2 cellular contexts compared by ENCODE assay signal in the genomic region with DNA sequence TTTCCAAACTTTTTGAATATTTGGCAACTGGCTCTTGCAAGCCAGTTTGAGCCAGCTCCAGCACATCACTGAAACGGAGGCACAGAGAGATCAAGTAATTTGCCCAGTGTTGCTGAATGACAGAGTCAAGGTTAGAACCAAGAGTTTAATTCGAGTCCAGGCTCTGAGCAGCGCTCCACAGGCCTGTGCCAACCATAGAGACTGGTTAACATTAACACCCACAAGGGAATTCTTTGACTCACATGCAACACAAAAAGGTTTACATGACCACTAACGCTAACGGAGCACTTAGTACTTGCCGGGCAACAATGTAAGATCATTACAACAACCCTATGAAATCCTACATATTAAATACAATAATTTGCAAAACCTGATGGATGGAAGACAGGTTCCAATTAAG.
TF ChIP-seq lines count a peak whose summit lies in the region.

No MANE protein-coding gene starts in this region.

TF ChIP-seq in SK-N-SH, 30 proteins besides CTCF, POLR2A, EP300 and RAD21 (continued from another document):
- TF ChIP-seq JUND (IDR thresholded peaks at IDR 0.05), result no peak

TF ChIP-seq in SK-N-SH treated with all-trans-retinoic acid at 6 μM for 48 hours, 23 proteins besides CTCF, POLR2A, EP300 and RAD21 (continued from another document):
- no peak for TF ChIP-seq PATZ1 (CRISPR knock-in tag; IDR thresholded peaks at IDR 0.05; ENCODE audit: borderline replicate concordance)
- no peak for TF ChIP-seq ISL1 (CRISPR knock-in tag; IDR thresholded peaks at IDR 0.05)
- no peak for TF ChIP-seq ZFP3 (CRISPR knock-in tag; IDR thresholded peaks at IDR 0.05)
- no peak for TF ChIP-seq TOX (CRISPR knock-in tag; IDR thresholded peaks at IDR 0.05; ENCODE audit: borderline replicate concordance)
- TF ChIP-seq ESRRG (CRISPR knock-in tag; IDR thresholded peaks at IDR 0.05), result no peak
- TF ChIP-seq ZC3H10 (CRISPR knock-in tag; IDR thresholded peaks at IDR 0.05), result no peak
- TF ChIP-seq TCF4 (CRISPR knock-in tag; IDR thresholded peaks at IDR 0.05; ENCODE audit: borderline replicate concordance), result no peak
- TF ChIP-seq ZNF70 (CRISPR knock-in tag; IDR thresholded peaks at IDR 0.05), result no peak
- TF ChIP-seq, protein P1, sequence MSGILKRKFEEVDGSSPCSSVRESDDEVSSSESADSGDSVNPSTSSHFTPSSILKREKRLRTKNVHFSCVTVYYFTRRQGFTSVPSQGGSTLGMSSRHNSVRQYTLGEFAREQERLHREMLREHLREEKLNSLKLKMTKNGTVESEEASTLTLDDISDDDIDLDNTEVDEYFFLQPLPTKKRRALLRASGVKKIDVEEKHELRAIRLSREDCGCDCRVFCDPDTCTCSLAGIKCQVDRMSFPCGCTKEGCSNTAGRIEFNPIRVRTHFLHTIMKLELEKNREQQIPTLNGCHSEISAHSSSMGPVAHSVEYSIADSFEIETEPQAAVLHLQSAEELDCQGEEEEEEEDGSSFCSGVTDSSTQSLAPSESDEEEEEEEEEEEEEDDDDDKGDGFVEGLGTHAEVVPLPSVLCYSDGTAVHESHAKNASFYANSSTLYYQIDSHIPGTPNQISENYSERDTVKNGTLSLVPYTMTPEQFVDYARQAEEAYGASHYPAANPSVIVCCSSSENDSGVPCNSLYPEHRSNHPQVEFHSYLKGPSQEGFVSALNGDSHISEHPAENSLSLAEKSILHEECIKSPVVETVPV (CRISPR knock-in tag; IDR thresholded peaks at IDR 0.05), result no peak
- TF ChIP-seq, protein P2, sequence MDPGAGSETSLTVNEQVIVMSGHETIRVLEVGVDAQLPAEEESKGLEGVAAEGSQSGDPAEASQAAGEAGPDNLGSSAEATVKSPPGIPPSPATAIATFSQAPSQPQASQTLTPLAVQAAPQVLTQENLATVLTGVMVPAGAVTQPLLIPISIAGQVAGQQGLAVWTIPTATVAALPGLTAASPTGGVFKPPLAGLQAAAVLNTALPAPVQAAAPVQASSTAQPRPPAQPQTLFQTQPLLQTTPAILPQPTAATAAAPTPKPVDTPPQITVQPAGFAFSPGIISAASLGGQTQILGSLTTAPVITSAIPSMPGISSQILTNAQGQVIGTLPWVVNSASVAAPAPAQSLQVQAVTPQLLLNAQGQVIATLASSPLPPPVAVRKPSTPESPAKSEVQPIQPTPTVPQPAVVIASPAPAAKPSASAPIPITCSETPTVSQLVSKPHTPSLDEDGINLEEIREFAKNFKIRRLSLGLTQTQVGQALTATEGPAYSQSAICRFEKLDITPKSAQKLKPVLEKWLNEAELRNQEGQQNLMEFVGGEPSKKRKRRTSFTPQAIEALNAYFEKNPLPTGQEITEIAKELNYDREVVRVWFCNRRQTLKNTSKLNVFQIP (CRISPR knock-in tag; IDR thresholded peaks at IDR 0.05; ENCODE audit: borderline replicate concordance, low read depth), result no peak
- no peak for TF ChIP-seq TSHZ2 (CRISPR knock-in tag; IDR thresholded peaks at IDR 0.05)
TF ChIP-seq in SK-N-SH treated with all-trans-retinoic acid at 6 μM for 48 hours: peak in this region for 0.
